10 cellular contexts compared by ENCODE assay signal in genomic region chr17:81342700-81343070, GRCh38. TPM values are rescaled to one million over a fixed set of nuclear protein-coding genes. Genes with fewer than 3 reads are reported as not detected.
DNase-seq lines count a peak whose midpoint lies in the region; ATAC-seq and TF ChIP-seq lines count a peak whose summit lies in the region.
"Had no signal": no experiment of that assay in that cellular context is flagged by ENCODE, and none has a peak within 500 bp of the region (broad histone marks: within the 10 kb centered on the region; RNA-seq: fewer than 3 reads in every experiment).

No MANE protein-coding gene starts in this region.

- DNase-seq in SJSA1 (ENCODE audit: low read depth in 1 of 2, low spot score in 2 of 2) = no peak
- DNase-seq in fibroblast of mammary gland (ENCODE audit: low read depth) = no peak
- no peak for DNase-seq in activated T-helper 2 cell treated with anti-CD3 and anti-CD28 coated beads, Interferon-gamma antibody, Interleukin-2, Interleukin-4, amounts not matched to agents 10 μg/mL and 5 μg/mL and 100 μg/mL, durations not matched to agents 14 hours and 24 hours and 36 hours (ENCODE audit: low spot score)
- DNase-seq in CD8-positive, alpha-beta memory T cell = no peak
- DNase-seq in NCI-H2171 (lab: John Stamatoyannopoulos, UW) = no peak
- DNase-seq: cerebellar nuclear complex, SIG-M5 had no signal

- peaks cover 33% of the 10 kb centered on the region for H3K27me3 Mint-ChIP-seq in activated T-helper 2 cell treated with anti-CD3 and anti-CD28 coated beads, Interferon-gamma antibody, Interleukin-2, Interleukin-4, amounts not matched to agents 10 μg/mL and 5 μg/mL and 100 μg/mL, durations not matched to agents 14 hours and 24 hours and 36 hours (ENCODE audit: low read depth)
- peaks cover 37 to 49% of the 10 kb centered on the region in 2 donors for H3K27me3 Mint-ChIP-seq in CD8-positive, alpha-beta memory T cell

- H3K27ac Mint-ChIP-seq in activated T-helper 2 cell treated with anti-CD3 and anti-CD28 coated beads, Interferon-gamma antibody, Interleukin-2, Interleukin-4, amounts not matched to agents 10 μg/mL and 5 μg/mL and 100 μg/mL, durations not matched to agents 14 hours and 24 hours and 36 hours = no peak overlapping the region
- peak overlapping the region in 2 of 8 donors; percentile 47 to 48 for H3K27ac Mint-ChIP-seq in CD8-positive, alpha-beta memory T cell

- H3K4me1 ChIP-seq in BLaER1 treated with 17β-estradiol and CSF1 and Interleukin-3, amounts not matched to agents 10 nM and 100 nM = peaks cover 58 to 69% (median 64%) of the 10 kb centered on the region in 10 experiments
- H3K4me1 ChIP-seq in SJSA1 (replicated peaks) = peaks cover 18% of the 10 kb centered on the region
- peaks cover 5% of the 10 kb centered on the region for H3K4me1 ChIP-seq in parathyroid adenoma
- peaks cover 28% of the 10 kb centered on the region for H3K4me1 ChIP-seq in CD8-positive, alpha-beta memory T cell (ENCODE audit: insufficient read depth, low read length)

- peaks cover 0 to 34% (median 4%) of the 10 kb centered on the region in 11 experiments; a peak in 8 of 22 replicates for H3K36me3 ChIP-seq in BLaER1 treated with 17β-estradiol and CSF1 and Interleukin-3, amounts not matched to agents 10 nM and 100 nM
- H3K36me3 ChIP-seq in SJSA1 = peaks cover 66% of the 10 kb centered on the region
- no peaks in the 10 kb centered on the region for H3K36me3 ChIP-seq in parathyroid adenoma (ENCODE audit: control insufficient read depth, insufficient read depth, low read length)
- H3K36me3 ChIP-seq in CD8-positive, alpha-beta memory T cell (ENCODE audit: insufficient read depth, low read length) = no peaks in the 10 kb centered on the region

- H3K4me1 Mint-ChIP-seq in activated T-helper 2 cell treated with anti-CD3 and anti-CD28 coated beads, Interferon-gamma antibody, Interleukin-2, Interleukin-4, amounts not matched to agents 10 μg/mL and 5 μg/mL and 100 μg/mL, durations not matched to agents 14 hours and 24 hours and 36 hours (ENCODE audit: low read depth) = peaks cover 7% of the 10 kb centered on the region
- peaks cover 16 to 24% (median 17%) of the 10 kb centered on the region in 3 donors for H3K4me1 Mint-ChIP-seq in CD8-positive, alpha-beta memory T cell

- H3K4me2 ChIP-seq in BLaER1 treated with 17β-estradiol and CSF1 and Interleukin-3, amounts not matched to agents 10 nM and 100 nM = peak overlapping the region; percentile 94 to 100 (median 99)
- peak overlapping the region; percentile 100 for H3K4me2 ChIP-seq in parathyroid adenoma (ENCODE audit: low read length)

- POLR2A ChIA-PET in CD8-positive, alpha-beta memory T cell (lab: Charles Lee) = interaction anchor here (0.6 kb wide), 1 partner anchor 888 kb away, joined by 3 read pairs; no protein-coding TSS in a partner anchor

- no peak overlapping the region for H3K4me3 Mint-ChIP-seq in activated T-helper 2 cell treated with anti-CD3 and anti-CD28 coated beads, Interferon-gamma antibody, Interleukin-2, Interleukin-4, amounts not matched to agents 10 μg/mL and 5 μg/mL and 100 μg/mL, durations not matched to agents 14 hours and 24 hours and 36 hours (ENCODE audit: low read depth)
- H3K4me3 Mint-ChIP-seq in CD8-positive, alpha-beta memory T cell = peak overlapping the region in 2 of 7 donors; percentile 50 to 75

- no peaks in the 10 kb centered on the region for H3K9me3 Mint-ChIP-seq in activated T-helper 2 cell treated with anti-CD3 and anti-CD28 coated beads, Interferon-gamma antibody, Interleukin-2, Interleukin-4, amounts not matched to agents 10 μg/mL and 5 μg/mL and 100 μg/mL, durations not matched to agents 14 hours and 24 hours and 36 hours
- H3K9me3 Mint-ChIP-seq in CD8-positive, alpha-beta memory T cell = peaks cover 0 to 3% (median 0%) of the 10 kb centered on the region in 5 donors

- peaks cover 47 to 77% (median 56%) of the 10 kb centered on the region in 11 experiments for H3K27me3 ChIP-seq in BLaER1 treated with 17β-estradiol and CSF1 and Interleukin-3, amounts not matched to agents 10 nM and 100 nM
- H3K27me3 ChIP-seq in SJSA1 (replicated peaks) = no peaks in the 10 kb centered on the region
- H3K27me3 ChIP-seq in parathyroid adenoma (ENCODE audit: control insufficient read depth, insufficient read depth, low read length) = no peaks in the 10 kb centered on the region
- H3K27me3 ChIP-seq in CD8-positive, alpha-beta memory T cell (ENCODE audit: insufficient read depth, low read length, poor library complexity, severe bottlenecking) = peaks cover 61% of the 10 kb centered on the region

- H3K4me3 ChIP-seq in BLaER1 treated with 17β-estradiol and CSF1 and Interleukin-3, amounts not matched to agents 10 nM and 100 nM = peak overlapping the region; percentile 64 to 98 (median 90)
- peak overlapping the region; percentile 86 for H3K4me3 ChIP-seq in SJSA1
- H3K4me3 ChIP-seq in fibroblast of mammary gland (ENCODE audit: control insufficient read depth, low read depth, low read length) = peak overlapping the region; percentile 95
- H3K4me3 ChIP-seq in parathyroid adenoma (ENCODE audit: low read depth, low read length) = peak overlapping the region; percentile 95
- no peak overlapping the region for H3K4me3 ChIP-seq in CD8-positive, alpha-beta memory T cell (ENCODE audit: low read length)

- CTCF ChIA-PET in CD8-positive, alpha-beta memory T cell (lab: Charles Lee) = no interaction called here

- intact Hi-C loops in activated T-helper 2 cell treated with anti-CD3 and anti-CD28 coated beads, Interferon-gamma antibody, Interleukin-2, Interleukin-4, amounts not matched to agents 10 μg/mL and 5 μg/mL and 100 μg/mL, durations not matched to agents 14 hours and 24 hours and 36 hours (cut with micrococcal nuclease) = no loop called here

- peak overlapping the region; percentile 90 for H2AFZ ChIP-seq in parathyroid adenoma

- TF ChIP-seq CTCF in fibroblast of mammary gland (conservative IDR thresholded peaks at IDR 0.05; ENCODE audit: control insufficient read depth, insufficient read depth, low read depth, low read length) (no peak), parathyroid adenoma (IDR thresholded peaks at IDR 0.05) (no peak)

- H4K20me1 ChIP-seq in BLaER1 treated with 17β-estradiol and CSF1 and Interleukin-3, amounts not matched to agents 10 nM and 100 nM = peaks cover 0 to 75% (median 44%) of the 10 kb centered on the region in 11 experiments; a peak in 19 of 22 replicates

- peak overlapping the region; percentile 20 to 99 (median 96); a peak in 21 of 22 replicates for H3K27ac ChIP-seq in BLaER1 treated with 17β-estradiol and CSF1 and Interleukin-3, amounts not matched to agents 10 nM and 100 nM
- H3K27ac ChIP-seq in SJSA1 (no peak overlapping the region), parathyroid adenoma (peak overlapping the region; percentile 95)
- H3K27ac ChIP-seq in CD8-positive, alpha-beta memory T cell (ENCODE audit: low read depth, low read length) = no peak overlapping the region

- peaks cover 8% of the 10 kb centered on the region for H3K79me2 ChIP-seq in parathyroid adenoma

- H3K36me3 Mint-ChIP-seq in activated T-helper 2 cell treated with anti-CD3 and anti-CD28 coated beads, Interferon-gamma antibody, Interleukin-2, Interleukin-4, amounts not matched to agents 10 μg/mL and 5 μg/mL and 100 μg/mL, durations not matched to agents 14 hours and 24 hours and 36 hours (ENCODE audit: low read depth) = peaks cover 5% of the 10 kb centered on the region
- peaks cover 0 to 2% (median 0%) of the 10 kb centered on the region in 3 donors for H3K36me3 Mint-ChIP-seq in CD8-positive, alpha-beta memory T cell

- no peak for ATAC-seq in GM18517 (IDR thresholded peaks at IDR 0.05; ENCODE audit: unreplicated experiment)

- H3K9ac ChIP-seq in BLaER1 treated with 17β-estradiol and CSF1 and Interleukin-3, amounts not matched to agents 10 nM and 100 nM = peak overlapping the region; percentile 81 to 99 (median 93)
- no peak overlapping the region for H3K9ac ChIP-seq in parathyroid adenoma

- H3K9me3 ChIP-seq in BLaER1 treated with 17β-estradiol and CSF1 and Interleukin-3, amounts not matched to agents 10 nM and 100 nM (replicated peaks in 1 of 11) = no peaks in the 10 kb centered on the region
- H3K9me3 ChIP-seq in SJSA1 (replicated peaks) (no peaks in the 10 kb centered on the region), parathyroid adenoma (ENCODE audit: control insufficient read depth, low read length) (no peaks in the 10 kb centered on the region)
- no peaks in the 10 kb centered on the region for H3K9me3 ChIP-seq in CD8-positive, alpha-beta memory T cell (ENCODE audit: low read length)

RNA-seq across cellular contexts. Expression of gene SLC38A10, which starts 47.6 kb away (rescaled TPM):
- total RNA-seq in SJSA1 (2014; rRNA removed; shearing (Covaris generic)) = 81.4 and 109 TPM in 2 replicates
- total RNA-seq in activated T-helper 2 cell treated with anti-CD3 and anti-CD28 coated beads, Interferon-gamma antibody, Interleukin-2, Interleukin-4, amounts not matched to agents 10 μg/mL and 5 μg/mL and 100 μg/mL, durations not matched to agents 14 hours and 24 hours and 36 hours = 102 and 116 TPM in 2 replicates
- 10 to 100 TPM; 49.0 to 51.0 TPM for total RNA-seq in CD8-positive, alpha-beta memory T cell
- 71.1 TPM for polyA plus RNA-seq in CD8-positive, alpha-beta memory T cell

RNA-seq across cellular contexts. Expression of gene BAHCC1, which starts 52.6 kb away (rescaled TPM):
- 5.7 and 6.6 TPM in 2 replicates for total RNA-seq in SJSA1 (2014; rRNA removed; shearing (Covaris generic))
- total RNA-seq in activated T-helper 2 cell treated with anti-CD3 and anti-CD28 coated beads, Interferon-gamma antibody, Interleukin-2, Interleukin-4, amounts not matched to agents 10 μg/mL and 5 μg/mL and 100 μg/mL, durations not matched to agents 14 hours and 24 hours and 36 hours = 0.90 and 0.91 TPM in 2 replicates
- total RNA-seq in CD8-positive, alpha-beta memory T cell = not detected
- not detected for polyA plus RNA-seq in CD8-positive, alpha-beta memory T cell

Comparison
In these comparisons a context has a peak if more than half of its experiments do, and no peak if none do; other contexts are left out.
1. H3K27ac ChIP-seq: peak in BLaER1 treated with 17β-estradiol and CSF1 and Interleukin-3, amounts not matched to agents 10 nM and 100 nM (11 of 11) and parathyroid adenoma (single experiment); none in SJSA1 (single experiment) and CD8-positive, alpha-beta memory T cell (single experiment).